In the genomic region with DNA sequence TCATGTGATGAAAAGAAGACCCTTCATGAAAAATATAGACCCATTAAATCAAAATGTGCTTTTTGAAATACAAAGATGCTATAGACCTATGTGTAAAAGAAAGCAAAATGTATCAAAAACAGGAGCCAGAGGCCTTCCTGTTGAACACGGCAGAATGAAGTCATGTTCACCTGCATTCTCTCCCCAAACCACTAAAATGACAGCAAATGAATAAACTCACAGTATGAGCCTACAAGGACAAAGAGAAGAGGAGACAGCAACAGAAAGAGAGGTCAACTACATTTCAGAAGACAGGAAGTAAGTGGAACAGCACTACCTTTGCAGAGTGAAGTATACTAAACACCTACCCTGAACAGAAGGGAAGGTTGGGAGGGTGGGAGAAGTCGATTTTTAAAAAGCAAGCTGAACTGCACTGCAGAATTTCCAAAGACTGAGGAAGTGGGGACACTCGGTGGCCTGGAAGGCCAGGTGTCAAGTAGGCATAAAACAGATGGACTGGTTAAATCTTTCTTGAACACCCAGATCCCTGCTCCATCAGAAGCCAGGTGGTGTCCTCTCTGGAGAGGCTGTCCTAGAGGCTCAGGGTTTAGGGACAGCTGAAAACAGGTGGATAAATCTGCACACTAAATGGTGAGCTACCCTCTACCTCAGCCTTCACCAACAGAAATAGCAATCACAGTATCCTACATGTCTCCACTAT, we compare ENCODE assay signal across 19 cellular contexts.
"Had no signal": no experiment of that assay in that cellular context is flagged by ENCODE, and none has a peak within 500 bp of the region (broad histone marks: within the 10 kb centered on the region; RNA-seq: fewer than 3 reads in every experiment).

No MANE protein-coding gene starts in this region.

- H3K27me3 Mint-ChIP-seq: activated CD4-positive, alpha-beta memory T cell treated with anti-CD3 and anti-CD28 coated beads, Interleukin-2, amount 10 ng/mL, durations not matched to agents 7 days and 5 days; activated CD4-positive, alpha-beta T cell treated with anti-CD3 and anti-CD28 coated beads, Interleukin-2, amount 10 ng/mL, durations not matched to agents 24 days and 14 days; activated naive CD4-positive, alpha-beta T cell treated with anti-CD3 and anti-CD28 coated beads, Interleukin-2, amount 50 U/mL, for 24 hours; naive thymus-derived CD4-positive, alpha-beta T cell; stimulated activated memory B cell treated with anti-CD40 and anti-IgM and Interleukin-4, amounts not matched to agents 10 μg/mL and 1 μg/mL and 100 μg/mL, for 72 hours had no signal

- ATAC-seq: foreskin keratinocyte; naive thymus-derived CD4-positive, alpha-beta T cell; stimulated activated memory B cell treated with anti-CD40 and anti-IgM and Interleukin-4, amounts not matched to agents 10 μg/mL and 1 μg/mL and 100 μg/mL, for 72 hours had no signal

- DNase-seq: activated CD4-positive, alpha-beta memory T cell treated with anti-CD3 and anti-CD28 coated beads, Interleukin-2, amount 10 ng/mL, durations not matched to agents 7 days and 5 days; activated CD4-positive, alpha-beta T cell treated with anti-CD3 and anti-CD28 coated beads, Interleukin-2, amount 10 ng/mL, durations not matched to agents 24 days and 14 days; activated CD4-positive, CD25-positive, alpha-beta regulatory T cell; activated gamma-delta T cell treated with Interleukin-2 at 50 U/mL for 16 hours; adrenal gland; brain microvascular endothelial cell; effector memory CD4-positive, alpha-beta T cell; foreskin keratinocyte; kidney glomerular epithelial cell; left ventricle myocardium inferior; naive thymus-derived CD4-positive, alpha-beta T cell; retina; sigmoid colon; stimulated activated CD4-positive, alpha-beta T cell treated with anti-CD3 and anti-CD28 coated beads, Interleukin-15, amount 100 ng/mL, for 24 hours; stomach; transverse colon had no signal

- H3K27ac Mint-ChIP-seq: activated CD4-positive, alpha-beta memory T cell treated with anti-CD3 and anti-CD28 coated beads, Interleukin-2, amount 10 ng/mL, durations not matched to agents 7 days and 5 days; activated CD4-positive, alpha-beta T cell treated with anti-CD3 and anti-CD28 coated beads, Interleukin-2, amount 10 ng/mL, durations not matched to agents 24 days and 14 days; activated naive CD4-positive, alpha-beta T cell treated with anti-CD3 and anti-CD28 coated beads, Interleukin-2, amount 50 U/mL, for 24 hours; activated T-helper 1 cell treated with anti-CD3 and anti-CD28 coated beads, Interleukin-12 subunit alpha, Interleukin-12 subunit beta, Interleukin-2, Interleukin-4 antibody, amounts not matched to agents 30 ng/mL and 10 ng/mL and 1 ng/mL, durations not matched to agents 14 hours and 24 hours and 36 hours; stimulated activated memory B cell treated with anti-CD40 and anti-IgM and Interleukin-4, amounts not matched to agents 10 μg/mL and 1 μg/mL and 100 μg/mL, for 72 hours had no signal

- H3K4me3 Mint-ChIP-seq: activated CD4-positive, alpha-beta memory T cell treated with anti-CD3 and anti-CD28 coated beads, Interleukin-2, amount 10 ng/mL, durations not matched to agents 7 days and 5 days; activated CD4-positive, alpha-beta T cell treated with anti-CD3 and anti-CD28 coated beads, Interleukin-2, amount 10 ng/mL, durations not matched to agents 24 days and 14 days; activated naive CD4-positive, alpha-beta T cell treated with anti-CD3 and anti-CD28 coated beads, Interleukin-2, amount 50 U/mL, for 24 hours; activated T-helper 1 cell treated with anti-CD3 and anti-CD28 coated beads, Interleukin-12 subunit alpha, Interleukin-12 subunit beta, Interleukin-2, Interleukin-4 antibody, amounts not matched to agents 30 ng/mL and 10 ng/mL and 1 ng/mL, durations not matched to agents 14 hours and 24 hours and 36 hours; naive thymus-derived CD4-positive, alpha-beta T cell; stimulated activated memory B cell treated with anti-CD40 and anti-IgM and Interleukin-4, amounts not matched to agents 10 μg/mL and 1 μg/mL and 100 μg/mL, for 72 hours had no signal

- H3K9me3 Mint-ChIP-seq: activated CD4-positive, alpha-beta memory T cell treated with anti-CD3 and anti-CD28 coated beads, Interleukin-2, amount 10 ng/mL, durations not matched to agents 7 days and 5 days; activated CD4-positive, alpha-beta T cell treated with anti-CD3 and anti-CD28 coated beads, Interleukin-2, amount 10 ng/mL, durations not matched to agents 24 days and 14 days; activated naive CD4-positive, alpha-beta T cell treated with anti-CD3 and anti-CD28 coated beads, Interleukin-2, amount 50 U/mL, for 24 hours; activated T-helper 1 cell treated with anti-CD3 and anti-CD28 coated beads, Interleukin-12 subunit alpha, Interleukin-12 subunit beta, Interleukin-2, Interleukin-4 antibody, amounts not matched to agents 30 ng/mL and 10 ng/mL and 1 ng/mL, durations not matched to agents 14 hours and 24 hours and 36 hours; stimulated activated memory B cell treated with anti-CD40 and anti-IgM and Interleukin-4, amounts not matched to agents 10 μg/mL and 1 μg/mL and 100 μg/mL, for 72 hours had no signal
